ENCODE assay signal across 28 cellular contexts in genomic region chr5:9832921-9833320, GRCh38.
"Had no signal": no experiment of that assay in that cellular context is flagged by ENCODE, and none has a peak within 500 bp of the region (broad histone marks: within the 10 kb centered on the region; RNA-seq: fewer than 3 reads in every experiment).

No MANE protein-coding gene starts in this region.

- ATAC-seq: activated CD8-positive, alpha-beta T cell treated with anti-CD3 and anti-CD28 coated beads for 36 hours; activated naive CD8-positive, alpha-beta T cell treated with anti-CD3 and anti-CD28 coated beads, Interleukin-2, amount 50 U/mL, for 24 hours; esophagus mucosa; left lobe of liver; mucosa of descending colon; natural killer cell treated with Interleukin-12 subunit alpha and Interleukin-12 subunit beta and Interleukin-15 and Interleukin-18, amount 100 ng/mL, for 72 hours; right lobe of liver; stimulated activated naive CD8-positive, alpha-beta T cell treated with anti-CD3 and anti-CD28 coated beads, Interleukin-15, Interleukin-2, amounts not matched to agents 100 U/mL and 50 U/mL, for 24 hours had no signal

- H3K9me3 ChIP-seq: mucosa of descending colon, right lobe of liver, testis, transverse colon had no signal

- H3K27me3 ChIP-seq: right lobe of liver, testis had no signal

- H3K36me3 ChIP-seq: right lobe of liver, transverse colon had no signal

- DNase-seq: activated CD4-positive, alpha-beta T cell treated with anti-CD3 and anti-CD28 coated beads for 1 hour; activated CD4-positive, alpha-beta T cell treated with anti-CD3 and anti-CD28 coated beads, Interleukin-2, amount 10 ng/mL, durations not matched to agents 7 days and 5 days; activated CD8-positive, alpha-beta T cell treated with anti-CD3 and anti-CD28 coated beads for 36 hours; activated naive CD8-positive, alpha-beta T cell treated with anti-CD3 and anti-CD28 coated beads, Interleukin-2, amount 50 U/mL, for 24 hours; activated T-cell treated with anti-CD3 and anti-CD28 coated beads, Interleukin-2, amount 50 U/mL, for 48 hours; amygdala; caudate nucleus; cortex of kidney; foreskin fibroblast; head of caudate nucleus; hippocampal formation; kidney glomerular epithelial cell; mucosa of descending colon; right lobe of liver; stimulated activated CD4-positive, alpha-beta T cell treated with anti-CD3 and anti-CD28 coated beads, Interleukin-12 subunit alpha, Interleukin-12 subunit beta, amount 100 ng/mL, for 4 hours; stimulated activated CD4-positive, alpha-beta T cell treated with anti-CD3 and anti-CD28 coated beads, Interleukin-4, amount 100 ng/mL, for 1 hour; stimulated activated naive CD8-positive, alpha-beta T cell treated with anti-CD3 and anti-CD28 coated beads, Interleukin-15, Interleukin-2, amounts not matched to agents 100 U/mL and 50 U/mL, for 24 hours; T-helper 9 cell; testis; transverse colon had no signal

- H3K4me3 Mint-ChIP-seq: activated CD4-positive, alpha-beta T cell treated with anti-CD3 and anti-CD28 coated beads, Interleukin-2, amount 10 ng/mL, durations not matched to agents 7 days and 5 days; activated CD8-positive, alpha-beta T cell treated with anti-CD3 and anti-CD28 coated beads for 36 hours; activated naive CD4-positive, alpha-beta T cell treated with anti-CD3 and anti-CD28 coated beads, Interleukin-2, amount 50 U/mL, for 24 hours; activated naive CD8-positive, alpha-beta T cell treated with anti-CD3 and anti-CD28 coated beads, Interleukin-2, amount 50 U/mL, for 24 hours; natural killer cell treated with Interleukin-12 subunit alpha and Interleukin-12 subunit beta and Interleukin-15 and Interleukin-18, amount 100 ng/mL, for 72 hours; T-helper 1 cell treated with Interleukin-12 subunit alpha and Interleukin-12 subunit beta and Interleukin-4 antibody, amounts not matched to agents 30 μg/mL and 1 μg/mL, for 36 hours had no signal

- H3K36me3 Mint-ChIP-seq: activated naive CD4-positive, alpha-beta T cell treated with anti-CD3 and anti-CD28 coated beads, Interleukin-2, amount 50 U/mL, for 24 hours; natural killer cell treated with Interleukin-12 subunit alpha and Interleukin-12 subunit beta and Interleukin-15 and Interleukin-18, amount 100 ng/mL, for 72 hours had no signal

- H3K27me3 Mint-ChIP-seq: activated CD4-positive, alpha-beta T cell treated with anti-CD3 and anti-CD28 coated beads, Interleukin-2, amount 10 ng/mL, durations not matched to agents 7 days and 5 days; activated CD8-positive, alpha-beta T cell treated with anti-CD3 and anti-CD28 coated beads for 36 hours; activated naive CD4-positive, alpha-beta T cell treated with anti-CD3 and anti-CD28 coated beads, Interleukin-2, amount 50 U/mL, for 24 hours; activated naive CD8-positive, alpha-beta T cell treated with anti-CD3 and anti-CD28 coated beads, Interleukin-2, amount 50 U/mL, for 24 hours; natural killer cell treated with Interleukin-12 subunit alpha and Interleukin-12 subunit beta and Interleukin-15 and Interleukin-18, amount 100 ng/mL, for 72 hours had no signal

- H3K4me3 ChIP-seq: lung, mucosa of descending colon, right lobe of liver, testis, transverse colon had no signal

- H3K4me1 Mint-ChIP-seq: activated CD4-positive, alpha-beta T cell treated with anti-CD3 and anti-CD28 coated beads, Interleukin-2, amount 10 ng/mL, durations not matched to agents 7 days and 5 days; activated naive CD4-positive, alpha-beta T cell treated with anti-CD3 and anti-CD28 coated beads, Interleukin-2, amount 50 U/mL, for 24 hours; activated naive CD8-positive, alpha-beta T cell treated with anti-CD3 and anti-CD28 coated beads, Interleukin-2, amount 50 U/mL, for 24 hours had no signal

- H3K4me1 ChIP-seq: testis had no signal

- H3K27ac ChIP-seq: right lobe of liver, testis, transverse colon had no signal

- H3K27ac Mint-ChIP-seq: activated CD4-positive, alpha-beta T cell treated with anti-CD3 and anti-CD28 coated beads, Interleukin-2, amount 10 ng/mL, durations not matched to agents 7 days and 5 days; activated CD8-positive, alpha-beta T cell treated with anti-CD3 and anti-CD28 coated beads for 36 hours; activated naive CD4-positive, alpha-beta T cell treated with anti-CD3 and anti-CD28 coated beads, Interleukin-2, amount 50 U/mL, for 24 hours; activated naive CD8-positive, alpha-beta T cell treated with anti-CD3 and anti-CD28 coated beads, Interleukin-2, amount 50 U/mL, for 24 hours; activated T-helper 2 cell treated with anti-CD3 and anti-CD28 coated beads, Interferon-gamma antibody, Interleukin-2, Interleukin-4, amounts not matched to agents 10 μg/mL and 5 μg/mL and 100 μg/mL, durations not matched to agents 14 hours and 24 hours and 36 hours; natural killer cell treated with Interleukin-12 subunit alpha and Interleukin-12 subunit beta and Interleukin-15 and Interleukin-18, amount 100 ng/mL, for 72 hours; progenitor cell of endocrine pancreas; T-helper 1 cell treated with Interleukin-12 subunit alpha and Interleukin-12 subunit beta and Interleukin-4 antibody, amounts not matched to agents 30 μg/mL and 1 μg/mL, for 36 hours had no signal

- H3K9me3 Mint-ChIP-seq: activated CD4-positive, alpha-beta T cell treated with anti-CD3 and anti-CD28 coated beads, Interleukin-2, amount 10 ng/mL, durations not matched to agents 7 days and 5 days; activated CD8-positive, alpha-beta T cell treated with anti-CD3 and anti-CD28 coated beads for 36 hours; activated naive CD4-positive, alpha-beta T cell treated with anti-CD3 and anti-CD28 coated beads, Interleukin-2, amount 50 U/mL, for 24 hours; activated naive CD8-positive, alpha-beta T cell treated with anti-CD3 and anti-CD28 coated beads, Interleukin-2, amount 50 U/mL, for 24 hours; T-helper 1 cell treated with Interleukin-12 subunit alpha and Interleukin-12 subunit beta and Interleukin-4 antibody, amounts not matched to agents 30 μg/mL and 1 μg/mL, for 36 hours had no signal
